9 cellular contexts compared by ENCODE assay signal in genomic region chr1:181190362-181191035, GRCh38.
DNase-seq lines count a peak whose midpoint lies in the region; ATAC-seq and TF ChIP-seq lines count a peak whose summit lies in the region.
"Had no signal": no experiment of that assay in that cellular context is flagged by ENCODE, and none has a peak within 500 bp of the region (broad histone marks: within the 10 kb centered on the region; RNA-seq: fewer than 3 reads in every experiment).

No MANE protein-coding gene starts in this region.

- in situ Hi-C loops in transverse colon (cut with MboI; ENCODE audit: low pct_ligation_motif_present in 1 of 4, low pct_unique_long_range_greater_than_20kb in 1 of 4, low sequenced_read_pairs in 3 of 4), result loop anchor here in 2 of 4 donors (10.0 to 25.0 kb wide), 2 partner anchors 222 to 234 kb away; no protein-coding TSS in a partner anchor

- H3K27me3 ChIP-seq in NT2/D1 (ENCODE audit: insufficient read depth, insufficient read length) (peaks cover 18% of the 10 kb centered on the region), left ventricle myocardium inferior (ENCODE audit: low read depth) (peaks cover 18% of the 10 kb centered on the region), smooth muscle cell (ENCODE audit: low read depth) (peaks cover 18% of the 10 kb centered on the region), transverse colon (peaks cover 32% of the 10 kb centered on the region)
- H3K27me3 ChIP-seq: upper lobe of right lung had no signal

- H3K79me2 ChIP-seq in smooth muscle cell (ENCODE audit: low read depth), result no peaks in the 10 kb centered on the region

- H2AFZ ChIP-seq in smooth muscle cell (ENCODE audit: low read depth), result peak overlapping the region; percentile 76

- H3K9ac ChIP-seq in NT2/D1 (ENCODE audit: insufficient read length, low read depth) (no peak overlapping the region), smooth muscle cell (ENCODE audit: low read depth) (no peak overlapping the region)

- H3K27ac ChIP-seq in left ventricle myocardium inferior (replicated peaks) (no peak overlapping the region), smooth muscle cell (ENCODE audit: low read depth) (no peak overlapping the region), transverse colon (no peak overlapping the region)
- H3K27ac ChIP-seq: upper lobe of right lung had no signal

- WGBS in smooth muscle cell (ENCODE audit: low lambda C conversion rate), result 62% methylated on average over 18 of the region's 18 CpGs
- 48 to 56% methylated on average over 7 to 17 of the region's 18 CpGs for WGBS in transverse colon (ENCODE audit: low coverage in 1 of 2), 2 donors

- H3K9me3 ChIP-seq in NT2/D1 (ENCODE audit: insufficient read depth, low read length) (peaks cover 8% of the 10 kb centered on the region; the same call in 1 of the 2 replicates), left ventricle myocardium inferior (replicated peaks) (peaks cover 4% of the 10 kb centered on the region), smooth muscle cell (replicated peaks; ENCODE audit: low read depth) (no peaks in the 10 kb centered on the region), transverse colon (no peaks in the 10 kb centered on the region)
- H3K9me3 ChIP-seq: upper lobe of right lung had no signal

- H4K20me1 ChIP-seq in smooth muscle cell (ENCODE audit: low read depth), result no peaks in the 10 kb centered on the region

- H3K4me2 ChIP-seq in smooth muscle cell, result peak overlapping the region; percentile 95

- H3K4me3 ChIP-seq in NT2/D1 (ENCODE audit: insufficient read length, low read depth) (peak overlapping the region; percentile 27), left ventricle myocardium inferior (peak overlapping the region; percentile 56), smooth muscle cell (peak overlapping the region; percentile 56), transverse colon (peak overlapping the region in 2 of 4 donors; percentile 15 to 40)
- H3K4me3 ChIP-seq: upper lobe of right lung had no signal

- no peaks in the 10 kb centered on the region for H3F3A ChIP-seq in smooth muscle cell (ENCODE audit: low read depth)

- TF ChIP-seq CTCF in left ventricle myocardium inferior (IDR thresholded peaks at IDR 0.05; ENCODE audit: borderline replicate concordance) (no peak), smooth muscle cell (IDR thresholded peaks at IDR 0.05; ENCODE audit: borderline replicate concordance, insufficient read depth, poor library complexity, severe bottlenecking) (no peak), transverse colon (IDR thresholded peaks at IDR 0.05) (no peak)

- TF ChIP-seq EP300 in transverse colon (IDR thresholded peaks at IDR 0.05; ENCODE audit: low read depth), result no peak

- ATAC-seq in GM18909 (IDR thresholded peaks at IDR 0.05; ENCODE audit: poor library complexity, unreplicated experiment), result no peak

- intact Hi-C loops in left ventricle myocardium inferior (cut with micrococcal nuclease) (loop anchor here (5.0 kb wide), 1 partner anchor 232 kb away; no protein-coding TSS in a partner anchor), transverse colon (cut with DNase I; ENCODE audit: low total_unique reads) (loop anchor here (2.0 kb wide), 1 partner anchor 234 kb away; no protein-coding TSS in a partner anchor)

- TF ChIP-seq POLR2A in transverse colon (IDR thresholded peaks at IDR 0.05), result no peak

- peaks cover 6% of the 10 kb centered on the region for H3K4me1 ChIP-seq in NT2/D1 (ENCODE audit: insufficient read depth, insufficient read length)
- H3K4me1 ChIP-seq in left ventricle myocardium inferior, result peaks cover 13% of the 10 kb centered on the region
- H3K4me1 ChIP-seq in smooth muscle cell (ENCODE audit: low read depth), result no peaks in the 10 kb centered on the region
- peaks cover 0 to 11% (median 5%) of the 10 kb centered on the region in 4 donors for H3K4me1 ChIP-seq in transverse colon
- H3K4me1 ChIP-seq: upper lobe of right lung had no signal

- no peaks in the 10 kb centered on the region for H3K36me3 ChIP-seq in NT2/D1 (ENCODE audit: insufficient read depth, insufficient read length, low read length)
- no peaks in the 10 kb centered on the region for H3K36me3 ChIP-seq in left ventricle myocardium inferior
- H3K36me3 ChIP-seq in smooth muscle cell (ENCODE audit: low read depth), result no peaks in the 10 kb centered on the region
- no peaks in the 10 kb centered on the region for H3K36me3 ChIP-seq in transverse colon
- H3K36me3 ChIP-seq: upper lobe of right lung had no signal

- DNase-seq in activated CD8-positive, alpha-beta memory T cell treated with anti-CD3 and anti-CD28 coated beads, Interleukin-2, amount 50 U/mL, for 48 hours, result peak; percentile 53
- DNase-seq in activated CD8-positive, alpha-beta memory T cell treated with anti-CD3 and anti-CD28 coated beads for 24 hours, result no peak
- no peak for DNase-seq in NT2/D1 (ENCODE audit: low read depth, low spot score)
- DNase-seq in left ventricle myocardium inferior, result no peak
- no peak for DNase-seq in smooth muscle cell (lab: John Stamatoyannopoulos, UW; ENCODE audit: unreplicated experiment)
- DNase-seq in islet precursor cell, result no peak
- no peak for DNase-seq in transverse colon
